Comparison of ENCODE assay signal across 15 cellular contexts in genomic region chr17:58416396-58416795, GRCh38. TPM values are rescaled to one million over a fixed set of nuclear protein-coding genes. Genes with fewer than 3 reads are reported as not detected.
DNase-seq lines count a peak whose midpoint lies in the region; FAIRE-seq and TF ChIP-seq lines count a peak whose summit lies in the region.
"Had no signal": no experiment of that assay in that cellular context is flagged by ENCODE, and none has a peak within 500 bp of the region (broad histone marks: within the 10 kb centered on the region; RNA-seq: fewer than 3 reads in every experiment).

No MANE protein-coding gene starts in this region.

- in situ Hi-C loops in astrocyte of the cerebellum (cut with HindIII; ENCODE audit: low sequenced_read_pairs) = no loop called here

- POLR2A ChIA-PET in HEK293 (lab: Yijun Ruan, JAX) = interaction anchor here (0.9 to 5.4 kb wide), 12 partner anchors 10 to 690 kb away, joined by 3 to 130 read pairs (median 6); partner anchors contain the start of genes MTMR4, SRSF1, SUPT4H1 and TRIM37

- FAIRE-seq in small intestine (lab: Jason Lieb, UNC) = no peak

- no peaks in the 10 kb centered on the region for H3K27me3 ChIP-seq in small intestine (ENCODE audit: control insufficient read depth in 2 of 2, insufficient read depth in 2 of 2, low read length in 2 of 2)

- H3K36me3 ChIP-seq in HEK293 (ENCODE audit: control insufficient read depth in 2 of 2, insufficient read depth in 1 of 2, low read length in 2 of 2) = no peaks in the 10 kb centered on the region
- H3K36me3 ChIP-seq in small intestine (ENCODE audit: control insufficient read depth in 2 of 2, insufficient read depth in 2 of 2, low read length in 2 of 2) = no peaks in the 10 kb centered on the region

- peaks cover 21% of the 10 kb centered on the region for H3K4me1 ChIP-seq in HEK293 (ENCODE audit: control insufficient read depth, insufficient read depth, low read length)
- H3K4me1 ChIP-seq in small intestine (ENCODE audit: control insufficient read depth in 2 of 2, insufficient read depth in 1 of 2, low read depth in 1 of 2, low read length in 1 of 2) = no peaks in the 10 kb centered on the region

- H3K9me3 ChIP-seq in HEK293 (ENCODE audit: control insufficient read depth, insufficient read depth, low read depth, low read length) (no peaks in the 10 kb centered on the region), iPS-18c (ENCODE audit: control insufficient read depth, insufficient read depth, low read length) (no peaks in the 10 kb centered on the region), small intestine (ENCODE audit: control insufficient read depth, low read depth) (no peaks in the 10 kb centered on the region)

- DNase-seq in astrocyte of the cerebellum (ENCODE audit: low read depth) (no peak), small intestine (no peak), cerebellar nuclear complex (lab: John Stamatoyannopoulos, UW) (no peak), ecto neural progenitor cell (ENCODE audit: low spot score) (no peak), NCI-H2196 (lab: John Stamatoyannopoulos, UW; ENCODE audit: unreplicated experiment) (no peak)
- DNase-seq in activated CD4-positive, CD25-positive, alpha-beta regulatory T cell treated with anti-CD3 and anti-CD28 coated beads, Interleukin-2, amount 50 U/mL, for 72 hours = no peak
- DNase-seq: activated CD4-positive, alpha-beta T cell treated with anti-CD3 and anti-CD28 coated beads, Interleukin-2, amount 10 ng/mL, durations not matched to agents 7 days and 5 days; activated effector memory CD4-positive, alpha-beta T cell treated with anti-CD3 and anti-CD28 coated beads, Interleukin-2, amount 50 U/mL, for 16 hours; central memory CD4-positive, alpha-beta T cell; NCI-H1436 treated with DMSO at 0.1 percent for 48 hours; stimulated activated CD4-positive, alpha-beta T cell treated with anti-CD3 and anti-CD28 coated beads, Interleukin-2, amount 100 ng/mL, for 48 hours; stimulated activated naive CD8-positive, alpha-beta T cell treated with anti-CD3 and anti-CD28 coated beads, Interleukin-15, amount 100 ng/mL, for 72 hours; SW 1271 had no signal

- H3K27ac ChIP-seq in HEK293 (ENCODE audit: extremely low read depth, low read depth, low read length) = peak overlapping the region; percentile 89
- H3K27ac ChIP-seq in small intestine (ENCODE audit: low read depth in 1 of 2, low read length in 1 of 2) = peak overlapping the region in 1 of 2 donors; percentile 74

- CTCF ChIA-PET in HEK293 (lab: Yijun Ruan, JAX) = interaction anchor here (0.5 to 5.7 kb wide), 12 partner anchors 8 to 112 kb away, joined by 3 to 100 read pairs (median 4); partner anchors contain the start of gene SUPT4H1

- TF ChIP-seq CTCF in HEK293 (tag by site-specific recombination; IDR thresholded peaks at IDR 0.05) = no peak
- TF ChIP-seq CTCF in astrocyte of the cerebellum (IDR thresholded peaks at IDR 0.05; ENCODE audit: low read depth, low read length, missing control alignments) = no peak

- peak overlapping the region; percentile 52 for H3K4me3 ChIP-seq in HEK293 (ENCODE audit: low read depth, low read length)
- peak overlapping the region; percentile 39 for H3K4me3 ChIP-seq in astrocyte of the cerebellum (ENCODE audit: low read depth, low read length)
- peak overlapping the region; percentile 31; the same call in 1 of the 2 replicates for H3K4me3 ChIP-seq in iPS-18c (ENCODE audit: insufficient read depth, low read depth, low read length)
- H3K4me3 ChIP-seq in small intestine (ENCODE audit: low read depth in 1 of 2, low read length in 2 of 2) = peak overlapping the region; percentile 7 to 60

- WGBS in small intestine, 3 donors = 13 to 59% (median 30%) methylated on average over 4 of the region's 4 CpGs

TF ChIP-seq in HEK293, 187 proteins besides CTCF, POLR2A, EP300 and RAD21 (continues in another document):
- TF ChIP-seq ZNF776 (tag by site-specific recombination; IDR thresholded peaks at IDR 0.05; ENCODE audit: borderline replicate concordance) = no peak
- no peak for TF ChIP-seq SP2 (tag by site-specific recombination; IDR thresholded peaks at IDR 0.05)
- no peak for TF ChIP-seq ZNF175 (tag by site-specific recombination; IDR thresholded peaks at IDR 0.05)
- no peak for TF ChIP-seq ZNF362 (tag by site-specific recombination; IDR thresholded peaks at IDR 0.05)
- TF ChIP-seq ZNF138 (tag by site-specific recombination; IDR thresholded peaks at IDR 0.05; ENCODE audit: borderline replicate concordance) = no peak
- no peak for TF ChIP-seq ZFP37 (tag by site-specific recombination; IDR thresholded peaks at IDR 0.05)
- no peak for TF ChIP-seq ZNF510 (tag by site-specific recombination; IDR thresholded peaks at IDR 0.05; ENCODE audit: insufficient replicate concordance)
- TF ChIP-seq, protein P1, sequence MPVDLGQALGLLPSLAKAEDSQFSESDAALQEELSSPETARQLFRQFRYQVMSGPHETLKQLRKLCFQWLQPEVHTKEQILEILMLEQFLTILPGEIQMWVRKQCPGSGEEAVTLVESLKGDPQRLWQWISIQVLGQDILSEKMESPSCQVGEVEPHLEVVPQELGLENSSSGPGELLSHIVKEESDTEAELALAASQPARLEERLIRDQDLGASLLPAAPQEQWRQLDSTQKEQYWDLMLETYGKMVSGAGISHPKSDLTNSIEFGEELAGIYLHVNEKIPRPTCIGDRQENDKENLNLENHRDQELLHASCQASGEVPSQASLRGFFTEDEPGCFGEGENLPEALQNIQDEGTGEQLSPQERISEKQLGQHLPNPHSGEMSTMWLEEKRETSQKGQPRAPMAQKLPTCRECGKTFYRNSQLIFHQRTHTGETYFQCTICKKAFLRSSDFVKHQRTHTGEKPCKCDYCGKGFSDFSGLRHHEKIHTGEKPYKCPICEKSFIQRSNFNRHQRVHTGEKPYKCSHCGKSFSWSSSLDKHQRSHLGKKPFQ (tag by site-specific recombination; IDR thresholded peaks at IDR 0.05) = no peak
- no peak for TF ChIP-seq OSR2 (tag by site-specific recombination; IDR thresholded peaks at IDR 0.05)
- TF ChIP-seq ZNF473 (tag by site-specific recombination; IDR thresholded peaks at IDR 0.05) = no peak
- peak; percentile 63; the same call in 1 of the 2 replicates for TF ChIP-seq IKZF3 (tag by site-specific recombination; IDR thresholded peaks at IDR 0.05)
- no peak for TF ChIP-seq ZNF560 (tag by site-specific recombination; IDR thresholded peaks at IDR 0.05; ENCODE audit: borderline replicate concordance)
- TF ChIP-seq MZF1 (tag by site-specific recombination; IDR thresholded peaks at IDR 0.05; ENCODE audit: borderline replicate concordance) = no peak
- TF ChIP-seq ZFHX2 (tag by site-specific recombination; conservative IDR thresholded peaks at IDR 0.05) = no peak
- TF ChIP-seq, protein P2, sequence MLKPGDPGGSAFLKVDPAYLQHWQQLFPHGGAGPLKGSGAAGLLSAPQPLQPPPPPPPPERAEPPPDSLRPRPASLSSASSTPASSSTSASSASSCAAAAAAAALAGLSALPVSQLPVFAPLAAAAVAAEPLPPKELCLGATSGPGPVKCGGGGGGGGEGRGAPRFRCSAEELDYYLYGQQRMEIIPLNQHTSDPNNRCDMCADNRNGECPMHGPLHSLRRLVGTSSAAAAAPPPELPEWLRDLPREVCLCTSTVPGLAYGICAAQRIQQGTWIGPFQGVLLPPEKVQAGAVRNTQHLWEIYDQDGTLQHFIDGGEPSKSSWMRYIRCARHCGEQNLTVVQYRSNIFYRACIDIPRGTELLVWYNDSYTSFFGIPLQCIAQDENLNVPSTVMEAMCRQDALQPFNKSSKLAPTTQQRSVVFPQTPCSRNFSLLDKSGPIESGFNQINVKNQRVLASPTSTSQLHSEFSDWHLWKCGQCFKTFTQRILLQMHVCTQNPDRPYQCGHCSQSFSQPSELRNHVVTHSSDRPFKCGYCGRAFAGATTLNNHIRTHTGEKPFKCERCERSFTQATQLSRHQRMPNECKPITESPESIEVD (tag by site-specific recombination; IDR thresholded peaks at IDR 0.05) = peak; percentile 85
- TF ChIP-seq ZNF585B (tag by site-specific recombination; IDR thresholded peaks at IDR 0.05) = no peak
- TF ChIP-seq ZNF433 (tag by site-specific recombination; IDR thresholded peaks at IDR 0.05; ENCODE audit: low read depth) = no peak
- no peak for TF ChIP-seq ZNF10 (tag by site-specific recombination; IDR thresholded peaks at IDR 0.05)
- no peak for TF ChIP-seq SP7 (tag by site-specific recombination; IDR thresholded peaks at IDR 0.05)
- TF ChIP-seq ZNF292 (tag by site-specific recombination; IDR thresholded peaks at IDR 0.05; ENCODE audit: borderline replicate concordance, low read depth) = no peak

RNA-seq across cellular contexts. Expression of gene RNF43, which starts 0.9 kb away (rescaled TPM):
- 10 to 100 TPM in 1 of 3 donors, 1 to 10 TPM in 2; 3.5 to 25.8 (median 5.6) TPM for polyA plus RNA-seq in small intestine
